In the genomic region with DNA sequence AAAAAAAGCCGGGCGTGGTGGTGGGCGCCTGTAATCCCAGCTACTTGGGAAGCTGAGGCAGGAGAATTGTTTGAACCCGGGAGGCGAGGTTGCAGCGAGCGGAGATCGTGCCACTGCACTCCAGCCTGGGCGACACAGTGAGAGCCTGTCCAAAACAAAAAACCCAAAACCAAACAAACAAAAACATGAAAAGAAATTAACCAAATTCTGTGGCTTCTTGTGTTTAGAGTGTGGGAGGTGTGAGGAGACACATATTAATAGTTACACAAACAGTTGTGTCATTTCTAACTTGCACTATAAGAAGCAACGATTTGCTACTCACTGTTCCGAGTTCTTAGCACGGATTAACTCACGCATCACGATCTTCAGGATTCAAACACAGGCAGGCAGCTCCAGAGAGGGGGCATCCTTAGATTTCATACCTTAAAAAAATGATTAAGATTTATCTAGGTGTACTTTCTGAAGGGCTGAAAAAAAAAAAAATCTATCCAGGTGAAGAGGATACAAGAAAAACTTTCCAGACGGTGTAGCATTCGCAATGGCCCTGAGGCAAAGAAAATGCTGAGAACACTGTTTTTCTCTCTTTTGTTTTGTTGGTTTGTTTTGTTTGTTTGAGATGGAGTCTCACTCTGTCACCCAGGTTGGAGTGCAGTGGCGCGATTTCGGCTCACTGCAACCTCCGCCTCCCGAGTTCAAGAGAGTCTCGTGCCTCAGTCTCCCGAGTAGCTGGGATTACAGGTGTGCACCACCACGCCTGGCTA, we compare ENCODE assay signal across 1 cellular context.
TF ChIP-seq lines count a peak whose summit lies in the region.

No MANE protein-coding gene starts in this region.

TF ChIP-seq in K562, 482 proteins besides CTCF, POLR2A, EP300 and RAD21 (continues in another document):
- no peak for TF ChIP-seq SMAD4 (CRISPR knock-in tag; conservative IDR thresholded peaks at IDR 0.05)
- TF ChIP-seq, protein P1, sequence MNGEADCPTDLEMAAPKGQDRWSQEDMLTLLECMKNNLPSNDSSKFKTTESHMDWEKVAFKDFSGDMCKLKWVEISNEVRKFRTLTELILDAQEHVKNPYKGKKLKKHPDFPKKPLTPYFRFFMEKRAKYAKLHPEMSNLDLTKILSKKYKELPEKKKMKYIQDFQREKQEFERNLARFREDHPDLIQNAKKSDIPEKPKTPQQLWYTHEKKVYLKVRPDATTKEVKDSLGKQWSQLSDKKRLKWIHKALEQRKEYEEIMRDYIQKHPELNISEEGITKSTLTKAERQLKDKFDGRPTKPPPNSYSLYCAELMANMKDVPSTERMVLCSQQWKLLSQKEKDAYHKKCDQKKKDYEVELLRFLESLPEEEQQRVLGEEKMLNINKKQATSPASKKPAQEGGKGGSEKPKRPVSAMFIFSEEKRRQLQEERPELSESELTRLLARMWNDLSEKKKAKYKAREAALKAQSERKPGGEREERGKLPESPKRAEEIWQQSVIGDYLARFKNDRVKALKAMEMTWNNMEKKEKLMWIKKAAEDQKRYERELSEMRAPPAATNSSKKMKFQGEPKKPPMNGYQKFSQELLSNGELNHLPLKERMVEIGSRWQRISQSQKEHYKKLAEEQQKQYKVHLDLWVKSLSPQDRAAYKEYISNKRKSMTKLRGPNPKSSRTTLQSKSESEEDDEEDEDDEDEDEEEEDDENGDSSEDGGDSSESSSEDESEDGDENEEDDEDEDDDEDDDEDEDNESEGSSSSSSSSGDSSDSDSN (IDR thresholded peaks at IDR 0.05; ENCODE audit: borderline replicate concordance in 1 of 2, low read depth in 2 of 2, low read length in 2 of 2): no peak
- TF ChIP-seq, protein P2, sequence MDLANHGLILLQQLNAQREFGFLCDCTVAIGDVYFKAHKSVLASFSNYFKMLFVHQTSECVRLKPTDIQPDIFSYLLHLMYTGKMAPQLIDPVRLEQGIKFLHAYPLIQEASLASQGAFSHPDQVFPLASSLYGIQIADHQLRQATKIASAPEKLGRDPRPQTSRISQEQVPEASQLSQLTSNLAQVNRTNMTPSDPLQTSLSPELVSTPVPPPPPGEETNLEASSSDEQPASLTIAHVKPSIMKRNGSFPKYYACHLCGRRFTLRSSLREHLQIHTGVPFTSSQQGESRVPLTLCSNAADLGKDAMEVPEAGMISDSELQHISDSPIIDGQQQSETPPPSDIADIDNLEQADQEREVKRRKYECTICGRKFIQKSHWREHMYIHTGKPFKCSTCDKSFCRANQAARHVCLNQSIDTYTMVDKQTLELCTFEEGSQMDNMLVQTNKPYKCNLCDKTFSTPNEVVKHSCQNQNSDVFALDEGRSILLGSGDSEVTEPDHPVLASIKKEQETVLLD (IDR thresholded peaks at IDR 0.05): no peak
- TF ChIP-seq RBFOX2 (IDR thresholded peaks at IDR 0.05; ENCODE audit: low read depth, low read length): no peak
- no peak for TF ChIP-seq FOXK1 (CRISPR knock-in tag; IDR thresholded peaks at IDR 0.05; ENCODE audit: borderline replicate concordance)
- TF ChIP-seq E2F3 (CRISPR knock-in tag; IDR thresholded peaks at IDR 0.05): no peak
- TF ChIP-seq SIN3B (IDR thresholded peaks at IDR 0.05; ENCODE audit: low read depth): no peak
- no peak for TF ChIP-seq CBX5 (IDR thresholded peaks at IDR 0.05; ENCODE audit: borderline replicate concordance, low read depth)
- TF ChIP-seq MTA3 (IDR thresholded peaks at IDR 0.05; ENCODE audit: borderline replicate concordance): no peak
- TF ChIP-seq ZNF696 (CRISPR knock-in tag; conservative IDR thresholded peaks at IDR 0.05): no peak
- no peak for TF ChIP-seq FOXJ2 (tag; IDR thresholded peaks at IDR 0.05)
- TF ChIP-seq TCF3 (CRISPR knock-in tag; IDR thresholded peaks at IDR 0.05): no peak
- TF ChIP-seq ZNF133 (CRISPR knock-in tag; IDR thresholded peaks at IDR 0.05): no peak
- TF ChIP-seq EGR1 (conservative IDR thresholded peaks at IDR 0.05): no peak
- TF ChIP-seq, protein P3, sequence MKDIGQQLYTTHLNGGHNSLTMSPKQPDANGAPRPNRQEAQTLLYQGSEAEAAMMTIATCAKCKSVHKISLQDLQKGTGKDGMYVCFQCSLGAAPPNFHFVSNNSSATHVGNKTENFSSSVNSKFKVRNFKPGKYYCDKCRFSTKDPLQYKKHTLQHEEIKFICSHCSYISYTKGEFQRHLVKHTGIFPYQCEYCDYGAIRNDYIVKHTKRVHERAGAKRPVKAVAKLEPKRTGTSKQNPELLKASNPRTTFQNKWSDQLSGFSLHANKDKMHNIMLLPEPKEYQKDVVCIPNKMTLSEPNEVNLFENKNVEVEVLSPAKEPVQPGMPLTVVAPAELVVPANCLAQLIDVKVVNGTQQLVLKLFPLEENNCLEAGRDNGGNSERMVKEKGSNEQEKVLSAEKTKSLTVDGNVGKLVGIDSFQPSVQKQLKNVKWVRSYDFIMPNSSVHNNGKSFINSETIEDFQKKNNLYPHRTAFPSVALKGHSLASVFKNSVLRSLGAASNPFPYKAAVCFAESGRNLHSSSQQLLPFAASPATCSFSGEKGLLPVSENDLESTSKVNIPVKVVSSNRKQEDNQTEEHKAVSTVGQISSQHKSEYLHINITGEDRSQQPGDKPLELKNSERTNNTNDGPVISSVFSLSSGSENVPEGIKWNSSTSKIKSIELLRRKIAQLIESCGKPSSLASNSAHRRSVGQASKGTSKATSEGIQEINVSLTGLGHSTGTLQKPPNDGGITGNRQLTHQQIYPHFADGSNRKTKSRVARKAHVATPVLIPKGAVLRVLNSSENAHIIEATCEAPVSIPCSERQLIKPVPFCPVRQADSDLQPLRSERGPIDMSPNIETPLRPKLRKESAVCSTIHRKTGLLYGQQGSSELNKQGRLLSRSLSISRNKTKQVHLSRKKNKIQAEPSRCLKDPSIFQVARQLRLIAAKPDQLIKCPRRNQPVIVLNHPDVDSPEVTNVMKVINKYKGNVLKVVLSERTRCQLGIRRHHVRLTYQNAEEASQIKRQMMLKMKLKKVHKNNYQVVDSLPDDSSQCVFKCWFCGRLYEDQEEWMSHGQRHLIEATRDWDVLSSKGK (CRISPR knock-in tag; IDR thresholded peaks at IDR 0.05): no peak
- TF ChIP-seq, protein P4, sequence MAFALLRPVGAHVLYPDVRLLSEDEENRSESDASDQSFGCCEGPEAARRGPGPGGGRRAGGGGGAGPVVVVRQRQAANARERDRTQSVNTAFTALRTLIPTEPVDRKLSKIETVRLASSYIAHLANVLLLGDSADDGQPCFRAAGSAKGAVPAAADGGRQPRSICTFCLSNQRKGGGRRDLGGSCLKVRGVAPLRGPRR (CRISPR knock-in tag; IDR thresholded peaks at IDR 0.05): no peak
- TF ChIP-seq, protein P5, sequence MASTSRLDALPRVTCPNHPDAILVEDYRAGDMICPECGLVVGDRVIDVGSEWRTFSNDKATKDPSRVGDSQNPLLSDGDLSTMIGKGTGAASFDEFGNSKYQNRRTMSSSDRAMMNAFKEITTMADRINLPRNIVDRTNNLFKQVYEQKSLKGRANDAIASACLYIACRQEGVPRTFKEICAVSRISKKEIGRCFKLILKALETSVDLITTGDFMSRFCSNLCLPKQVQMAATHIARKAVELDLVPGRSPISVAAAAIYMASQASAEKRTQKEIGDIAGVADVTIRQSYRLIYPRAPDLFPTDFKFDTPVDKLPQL (IDR thresholded peaks at IDR 0.05; ENCODE audit: extremely low read depth, insufficient read length): no peak
- TF ChIP-seq ZNF551 (CRISPR knock-in tag; IDR thresholded peaks at IDR 0.05): no peak
- TF ChIP-seq EP400 (IDR thresholded peaks at IDR 0.05): no peak
- TF ChIP-seq, protein P6, sequence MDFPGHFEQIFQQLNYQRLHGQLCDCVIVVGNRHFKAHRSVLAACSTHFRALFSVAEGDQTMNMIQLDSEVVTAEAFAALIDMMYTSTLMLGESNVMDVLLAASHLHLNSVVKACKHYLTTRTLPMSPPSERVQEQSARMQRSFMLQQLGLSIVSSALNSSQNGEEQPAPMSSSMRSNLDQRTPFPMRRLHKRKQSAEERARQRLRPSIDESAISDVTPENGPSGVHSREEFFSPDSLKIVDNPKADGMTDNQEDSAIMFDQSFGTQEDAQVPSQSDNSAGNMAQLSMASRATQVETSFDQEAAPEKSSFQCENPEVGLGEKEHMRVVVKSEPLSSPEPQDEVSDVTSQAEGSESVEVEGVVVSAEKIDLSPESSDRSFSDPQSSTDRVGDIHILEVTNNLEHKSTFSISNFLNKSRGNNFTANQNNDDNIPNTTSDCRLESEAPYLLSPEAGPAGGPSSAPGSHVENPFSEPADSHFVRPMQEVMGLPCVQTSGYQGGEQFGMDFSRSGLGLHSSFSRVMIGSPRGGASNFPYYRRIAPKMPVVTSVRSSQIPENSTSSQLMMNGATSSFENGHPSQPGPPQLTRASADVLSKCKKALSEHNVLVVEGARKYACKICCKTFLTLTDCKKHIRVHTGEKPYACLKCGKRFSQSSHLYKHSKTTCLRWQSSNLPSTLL (IDR thresholded peaks at IDR 0.05): no peak
- no peak for TF ChIP-seq GABPB2 (CRISPR knock-in tag; conservative IDR thresholded peaks at IDR 0.05)
- TF ChIP-seq NFYB (IDR thresholded peaks at IDR 0.05; ENCODE audit: extremely low read depth, insufficient read length): no peak
- no peak for TF ChIP-seq NUFIP1 (IDR thresholded peaks at IDR 0.05; ENCODE audit: partially characterized antibody)
- no peak for TF ChIP-seq PCBP1 (IDR thresholded peaks at IDR 0.05; ENCODE audit: low read depth, low read length, poor library complexity, severe bottlenecking)
- TF ChIP-seq KLF1 (tag; IDR thresholded peaks at IDR 0.05): no peak
- no peak for TF ChIP-seq KAT7 (CRISPR knock-in tag; IDR thresholded peaks at IDR 0.05; ENCODE audit: borderline replicate concordance)
- no peak for TF ChIP-seq SMC3 (conservative IDR thresholded peaks at IDR 0.05; ENCODE audit: insufficient read depth, low read depth, low read length)
- TF ChIP-seq NCOA2 (IDR thresholded peaks at IDR 0.05; ENCODE audit: partially characterized antibody in 2 of 2): no peak
- TF ChIP-seq, protein P7, sequence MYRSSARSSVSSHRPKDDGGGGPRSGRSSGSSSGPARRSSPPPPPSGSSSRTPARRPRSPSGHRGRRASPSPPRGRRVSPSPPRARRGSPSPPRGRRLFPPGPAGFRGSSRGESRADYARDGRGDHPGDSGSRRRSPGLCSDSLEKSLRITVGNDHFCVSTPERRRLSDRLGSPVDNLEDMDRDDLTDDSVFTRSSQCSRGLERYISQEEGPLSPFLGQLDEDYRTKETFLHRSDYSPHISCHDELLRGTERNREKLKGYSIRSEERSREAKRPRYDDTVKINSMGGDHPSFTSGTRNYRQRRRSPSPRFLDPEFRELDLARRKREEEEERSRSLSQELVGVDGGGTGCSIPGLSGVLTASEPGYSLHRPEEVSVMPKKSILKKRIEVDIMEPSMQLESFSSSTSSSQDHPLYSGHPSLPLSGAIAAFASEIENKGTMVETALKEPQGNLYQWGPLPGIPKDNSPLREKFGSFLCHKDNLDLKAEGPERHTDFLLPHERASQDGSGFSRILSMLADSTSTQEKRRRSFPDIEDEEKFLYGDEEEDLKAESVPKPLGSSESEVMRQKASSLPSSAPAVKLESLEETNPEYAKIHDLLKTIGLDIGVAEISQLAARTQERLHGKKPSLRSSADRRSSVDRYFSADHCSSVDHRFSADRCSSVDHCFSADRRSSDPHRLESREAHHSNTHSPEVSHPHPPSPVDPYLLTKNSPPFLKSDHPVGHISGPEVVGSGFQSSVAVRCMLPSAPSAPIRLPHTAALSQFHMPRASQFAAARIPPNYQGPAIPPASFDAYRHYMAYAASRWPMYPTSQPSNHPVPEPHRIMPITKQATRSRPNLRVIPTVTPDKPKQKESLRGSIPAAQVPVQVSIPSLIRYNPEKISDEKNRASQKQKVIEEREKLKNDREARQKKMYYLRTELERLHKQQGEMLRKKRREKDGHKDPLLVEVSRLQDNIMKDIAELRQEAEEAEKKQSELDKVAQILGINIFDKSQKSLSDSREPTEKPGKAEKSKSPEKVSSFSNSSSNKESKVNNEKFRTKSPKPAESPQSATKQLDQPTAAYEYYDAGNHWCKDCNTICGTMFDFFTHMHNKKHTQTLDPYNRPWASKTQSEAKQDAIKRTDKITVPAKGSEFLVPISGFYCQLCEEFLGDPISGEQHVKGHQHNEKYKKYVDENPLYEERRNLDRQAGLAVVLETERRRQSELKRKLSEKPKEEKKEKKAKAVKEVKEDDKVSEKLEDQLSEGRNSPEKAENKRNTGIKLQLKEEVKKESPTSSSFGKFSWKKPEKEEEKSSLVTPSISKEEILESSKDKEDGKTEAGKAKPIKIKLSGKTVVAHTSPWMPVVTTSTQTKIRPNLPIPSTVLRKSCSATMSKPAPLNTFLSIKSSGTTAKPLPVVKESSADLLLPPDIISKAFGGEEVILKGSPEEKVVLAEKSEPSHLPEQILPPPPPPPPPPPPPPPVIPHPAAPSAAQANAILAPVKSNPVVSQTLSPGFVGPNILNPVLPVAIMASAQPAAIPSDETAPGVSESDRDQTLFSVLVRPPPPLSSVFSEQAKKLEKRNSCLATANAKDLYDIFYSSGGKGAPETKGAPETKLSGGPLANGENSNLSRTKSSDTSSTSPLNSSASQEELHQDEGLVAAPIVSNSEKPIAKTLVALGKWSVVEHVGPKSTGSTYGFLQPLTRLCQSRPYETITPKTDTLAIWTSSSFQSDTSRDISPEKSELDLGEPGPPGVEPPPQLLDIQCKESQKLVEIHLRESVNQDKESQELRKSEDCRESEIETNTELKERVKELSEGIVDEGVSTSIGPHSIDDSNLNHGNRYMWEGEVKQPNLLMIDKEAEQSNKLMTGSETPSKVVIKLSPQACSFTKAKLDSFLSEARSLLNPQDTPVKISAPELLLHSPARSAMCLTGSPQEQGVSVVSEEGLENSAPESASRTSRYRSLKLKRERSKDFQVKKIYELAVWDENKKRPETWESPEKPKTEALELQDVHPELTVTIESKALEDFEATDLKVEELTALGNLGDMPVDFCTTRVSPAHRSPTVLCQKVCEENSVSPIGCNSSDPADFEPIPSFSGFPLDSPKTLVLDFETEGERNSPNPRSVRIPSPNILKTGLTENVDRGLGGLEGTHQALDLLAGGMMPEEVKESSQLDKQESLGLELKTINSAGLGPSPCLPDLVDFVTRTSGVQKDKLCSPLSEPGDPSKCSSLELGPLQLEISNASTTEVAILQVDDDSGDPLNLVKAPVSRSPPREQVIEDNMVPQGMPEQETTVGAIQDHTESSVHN (IDR thresholded peaks at IDR 0.05; ENCODE audit: borderline replicate concordance in 1 of 2, low read depth in 1 of 2): 0 out of 4 replicates have a peak, but pooled peaks of 1 of the 2 experiments have one; percentile 8
- TF ChIP-seq, protein P8, sequence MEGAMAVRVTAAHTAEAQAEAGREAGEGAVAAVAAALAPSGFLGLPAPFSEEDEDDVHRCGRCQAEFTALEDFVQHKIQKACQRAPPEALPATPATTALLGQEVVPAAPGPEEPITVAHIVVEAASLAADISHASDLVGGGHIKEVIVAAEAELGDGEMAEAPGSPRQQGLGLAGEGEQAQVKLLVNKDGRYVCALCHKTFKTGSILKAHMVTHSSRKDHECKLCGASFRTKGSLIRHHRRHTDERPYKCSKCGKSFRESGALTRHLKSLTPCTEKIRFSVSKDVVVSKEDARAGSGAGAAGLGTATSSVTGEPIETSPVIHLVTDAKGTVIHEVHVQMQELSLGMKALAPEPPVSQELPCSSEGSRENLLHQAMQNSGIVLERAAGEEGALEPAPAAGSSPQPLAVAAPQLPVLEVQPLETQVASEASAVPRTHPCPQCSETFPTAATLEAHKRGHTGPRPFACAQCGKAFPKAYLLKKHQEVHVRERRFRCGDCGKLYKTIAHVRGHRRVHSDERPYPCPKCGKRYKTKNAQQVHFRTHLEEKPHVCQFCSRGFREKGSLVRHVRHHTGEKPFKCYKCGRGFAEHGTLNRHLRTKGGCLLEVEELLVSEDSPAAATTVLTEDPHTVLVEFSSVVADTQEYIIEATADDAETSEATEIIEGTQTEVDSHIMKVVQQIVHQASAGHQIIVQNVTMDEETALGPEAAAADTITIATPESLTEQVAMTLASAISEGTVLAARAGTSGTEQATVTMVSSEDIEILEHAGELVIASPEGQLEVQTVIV (CRISPR knock-in tag; IDR thresholded peaks at IDR 0.05; ENCODE audit: borderline replicate concordance): no peak
